Comparison of ENCODE assay signal across 8 cellular contexts in genomic region chr5:148733601-148734438, GRCh38.
A peak's percentile ranks its signal among the peaks of the same experiment; 100 is the strongest.
DNase-seq lines count a peak whose midpoint lies in the region; ATAC-seq and TF ChIP-seq lines count a peak whose summit lies in the region.

No MANE protein-coding gene starts in this region.

- no peak overlapping the region for H2BK5ac ChIP-seq in H9 (ENCODE audit: insufficient read length, low read length)

- H4K20me1 ChIP-seq in H9 (ENCODE audit: control insufficient read depth, insufficient read depth, insufficient read length): no peaks in the 10 kb centered on the region

- H3K79me1 ChIP-seq in H9 (ENCODE audit: insufficient read depth, low read depth, low read length, poor library complexity, severe bottlenecking): no peaks in the 10 kb centered on the region

- DNase-seq in CD4-positive, alpha-beta memory T cell: peak; percentile 51 to 64 (median 55)
- DNase-seq in H9 (peak; percentile 71), NCI-H526 (lab: John Stamatoyannopoulos, UW) (peak; percentile 27 to 84), medulla oblongata (ENCODE audit: extremely low spot score) (peak; percentile 94)
- DNase-seq in activated CD4-positive, alpha-beta T cell treated with anti-CD3 and anti-CD28 coated beads, Interleukin-2, amount 50 U/mL, for 4 hours: peak; percentile 63 to 64
- DNase-seq in effector CD4-positive, alpha-beta T cell: peak; percentile 73
- peak; percentile 10 for DNase-seq in stimulated activated CD8-positive, alpha-beta memory T cell treated with anti-CD3 and anti-CD28 coated beads, Interleukin-12 subunit alpha, Interleukin-12 subunit beta, amount 100 ng/mL, for 4 hours (ENCODE audit: low read depth)

- H2BK20ac ChIP-seq in H9 (ENCODE audit: low read depth, low read length, poor library complexity, severe bottlenecking): no peak overlapping the region

- no peak overlapping the region for H2BK15ac ChIP-seq in H9 (ENCODE audit: low read depth, low read length)

- peaks cover 10% of the 10 kb centered on the region for H3K4me1 ChIP-seq in CD4-positive, alpha-beta memory T cell (ENCODE audit: insufficient read depth, low read length)
- H3K4me1 ChIP-seq in H9 (ENCODE audit: insufficient read depth, low read length): no peaks in the 10 kb centered on the region

- no peak overlapping the region for H3K23ac ChIP-seq in H9 (ENCODE audit: insufficient read length, low read depth, low read length)

- TF ChIP-seq CTCF in H9 (conservative IDR thresholded peaks at IDR 0.05): peak; percentile 79

- no peak overlapping the region for H2BK120ac ChIP-seq in H9 (ENCODE audit: low read depth, low read length, poor library complexity, severe bottlenecking)

- peaks cover 1 to 8% of the 10 kb centered on the region in 2 donors for H3K27me3 Mint-ChIP-seq in CD4-positive, alpha-beta memory T cell
- peaks cover 3% of the 10 kb centered on the region; the same call in 1 of the 2 replicates for H3K27me3 Mint-ChIP-seq in H9 (ENCODE audit: low read depth)

- no CpG with 5 or more reads among the region's 11 CpGs for WGBS in H9 (ENCODE audit: extremely low coverage, insufficient read length, low lambda C conversion rate)

- no peak overlapping the region for H4K91ac ChIP-seq in H9 (ENCODE audit: insufficient read length, low read depth, low read length)

- no peaks in the 10 kb centered on the region for H3K36me3 ChIP-seq in CD4-positive, alpha-beta memory T cell (ENCODE audit: insufficient read depth, low read length)

- H3K27ac Mint-ChIP-seq in CD4-positive, alpha-beta memory T cell: no peak overlapping the region
- H3K27ac Mint-ChIP-seq in H9: no peak overlapping the region

- H3K36me3 Mint-ChIP-seq in CD4-positive, alpha-beta memory T cell: no peaks in the 10 kb centered on the region
- no peaks in the 10 kb centered on the region for H3K36me3 Mint-ChIP-seq in H9 (ENCODE audit: insufficient read depth in 1 of 3, low read depth in 3 of 3)

- H3K9me3 Mint-ChIP-seq in CD4-positive, alpha-beta memory T cell: no peaks in the 10 kb centered on the region
- no peaks in the 10 kb centered on the region for H3K9me3 Mint-ChIP-seq in H9

- H3K4me1 Mint-ChIP-seq in CD4-positive, alpha-beta memory T cell: peaks cover 3 to 16% (median 11%) of the 10 kb centered on the region in 4 donors
- H3K4me1 Mint-ChIP-seq in H9: peaks cover 6 to 10% of the 10 kb centered on the region in 2 experiments

- no peaks in the 10 kb centered on the region for H3K9me3 ChIP-seq in CD4-positive, alpha-beta memory T cell (ENCODE audit: control insufficient read depth in 1 of 2, low read length in 2 of 2)
- no peaks in the 10 kb centered on the region for H3K9me3 ChIP-seq in H9 (ENCODE audit: control insufficient read depth, low read depth, low read length)

- no peak overlapping the region for H3K4me3 Mint-ChIP-seq in CD4-positive, alpha-beta memory T cell
- no peak overlapping the region for H3K4me3 Mint-ChIP-seq in H9

- no peak overlapping the region for H3K4me2 ChIP-seq in H9 (ENCODE audit: insufficient read depth, insufficient read length, low read length)

- H2AFZ ChIP-seq in H9 (ENCODE audit: low read length): no peak overlapping the region

- no peak overlapping the region for H3K27ac ChIP-seq in CD4-positive, alpha-beta memory T cell (ENCODE audit: low read depth, low read length)
- no peak overlapping the region for H3K27ac ChIP-seq in H9 (ENCODE audit: insufficient read length, low read depth, low read length)

- no peak overlapping the region for H3K56ac ChIP-seq in H9 (ENCODE audit: insufficient read length, low read depth, low read length)

- intact Hi-C loops in CD4-positive, alpha-beta memory T cell (cut with micrococcal nuclease): loop anchor here (1.0 to 5.0 kb wide), 8 partner anchors 73 to 1282 kb away; partner anchors contain the start of gene ADRB2

- H2BK12ac ChIP-seq in H9 (ENCODE audit: insufficient read length, low read depth, low read length): no peak overlapping the region

- H3K4ac ChIP-seq in H9 (ENCODE audit: low read depth, low read length): no peak overlapping the region

- H3K4me3 ChIP-seq in CD4-positive, alpha-beta memory T cell (ENCODE audit: low read length in 2 of 2): no peak overlapping the region

- H3K79me2 ChIP-seq in H9 (ENCODE audit: insufficient read depth, low read length): no peaks in the 10 kb centered on the region

- ATAC-seq in HG03139 (IDR thresholded peaks at IDR 0.05; ENCODE audit: unreplicated experiment): no peak

- H3T11ph ChIP-seq in H9 (ENCODE audit: low read length): no peak overlapping the region

- H3K18ac ChIP-seq in H9 (ENCODE audit: insufficient read length, low read depth, low read length): no peak overlapping the region

- no peak overlapping the region for H4K8ac ChIP-seq in H9 (replicated peaks; ENCODE audit: insufficient read length, low read depth, low read length)

- H3K27me3 ChIP-seq in CD4-positive, alpha-beta memory T cell (ENCODE audit: insufficient read depth, low read length): no peaks in the 10 kb centered on the region
- H3K27me3 ChIP-seq in H9 (ENCODE audit: insufficient read depth, low read length): no peaks in the 10 kb centered on the region

- H2AK5ac ChIP-seq in H9 (ENCODE audit: insufficient read length, low read length): no peak overlapping the region

- H3K9ac ChIP-seq in H9 (ENCODE audit: extremely low read depth, insufficient read length, low read length): no peak overlapping the region

- CTCF ChIA-PET in CD4-positive, alpha-beta memory T cell (lab: Charles Lee; ENCODE audit: partially characterized antibody): interaction anchor here (0.6 to 19.9 kb wide), 36 partner anchors 6 to 554 kb away, joined by 3 to 400 read pairs (median 5); no protein-coding TSS in a partner anchor

- POLR2A ChIA-PET in CD4-positive, alpha-beta memory T cell (lab: Charles Lee; ENCODE audit: partially characterized antibody): interaction anchor here (0.9 kb wide), 1 partner anchor 302 kb away, joined by 3 read pairs; no protein-coding TSS in a partner anchor

- no peak overlapping the region for H4K5ac ChIP-seq in H9 (ENCODE audit: insufficient read length, low read depth, low read length)

- no peaks in the 10 kb centered on the region for H3K23me2 ChIP-seq in H9 (ENCODE audit: insufficient read length, low read depth, low read length, poor library complexity, severe bottlenecking)

- H3K14ac ChIP-seq in H9 (ENCODE audit: insufficient read depth, low read length): no peak overlapping the region

Comparison
In these comparisons a context has a peak if more than half of its experiments do, and no peak if none do; other contexts are left out.
1. DNase-seq: peak in every context shown above with its lines; median percentile 94 in medulla oblongata; 73 in effector CD4-positive, alpha-beta T cell; 71 in H9; 64 in activated CD4-positive, alpha-beta T cell treated with anti-CD3 and anti-CD28 coated beads, Interleukin-2, amount 50 U/mL, for 4 hours; 56 in NCI-H526; 55 in CD4-positive, alpha-beta memory T cell; 10 in stimulated activated CD8-positive, alpha-beta memory T cell treated with anti-CD3 and anti-CD28 coated beads, Interleukin-12 subunit alpha, Interleukin-12 subunit beta, amount 100 ng/mL, for 4 hours.